8 cellular contexts compared by ENCODE assay signal in genomic region chr2:24048662-24049484, GRCh38. TPM values are rescaled to one million over a fixed set of nuclear protein-coding genes. Genes with fewer than 3 reads are reported as not detected.
A peak's percentile ranks its signal among the peaks of the same experiment; 100 is the strongest.
DNase-seq lines count a peak whose midpoint lies in the region; ATAC-seq and TF ChIP-seq lines count a peak whose summit lies in the region.

No MANE protein-coding gene starts in this region.

- peak overlapping the region; percentile 86 for H3K4me3 Mint-ChIP-seq in T-helper 1 cell treated with Interleukin-12 subunit alpha and Interleukin-12 subunit beta and Interleukin-4 antibody, amounts not matched to agents 30 μg/mL and 1 μg/mL, for 36 hours

- peaks cover 24% of the 10 kb centered on the region for H3K4me1 ChIP-seq in OCI-LY7 (ENCODE audit: insufficient read depth, low read length, poor library complexity, severe bottlenecking)
- peaks cover 12 to 25% of the 10 kb centered on the region in 2 donors for H3K4me1 ChIP-seq in thoracic aorta (ENCODE audit: control insufficient read depth in 1 of 2, low read depth in 2 of 2)

- no peak overlapping the region for H3K27ac Mint-ChIP-seq in T-helper 1 cell treated with Interleukin-12 subunit alpha and Interleukin-12 subunit beta and Interleukin-4 antibody, amounts not matched to agents 30 μg/mL and 1 μg/mL, for 36 hours

- peaks cover 2% of the 10 kb centered on the region for H3K36me3 Mint-ChIP-seq in T-helper 1 cell treated with Interleukin-12 subunit alpha and Interleukin-12 subunit beta and Interleukin-4 antibody, amounts not matched to agents 30 μg/mL and 1 μg/mL, for 36 hours (ENCODE audit: low read depth)

- intact Hi-C loops in OCI-LY7 (cut with micrococcal nuclease; ENCODE audit: unreplicated experiment) = loop anchor here (5.0 kb wide), 1 partner anchor 122 kb away; the partner anchor contains the start of gene ATAD2B

- H3K79me2 ChIP-seq in OCI-LY7 (ENCODE audit: insufficient read depth, low read depth, low read length) = peaks cover 20% of the 10 kb centered on the region

- peak overlapping the region; percentile 82 for H3K4me2 ChIP-seq in OCI-LY7 (ENCODE audit: low read length)

- ATAC-seq in thoracic aorta (ENCODE audit: insufficient number of reproducible peaks, low FRiP score, low read depth) = no peak

- H3K9me3 Mint-ChIP-seq in T-helper 1 cell treated with Interleukin-12 subunit alpha and Interleukin-12 subunit beta and Interleukin-4 antibody, amounts not matched to agents 30 μg/mL and 1 μg/mL, for 36 hours = no peaks in the 10 kb centered on the region

- H3K27me3 Mint-ChIP-seq in T-helper 1 cell treated with Interleukin-12 subunit alpha and Interleukin-12 subunit beta and Interleukin-4 antibody, amounts not matched to agents 30 μg/mL and 1 μg/mL, for 36 hours (ENCODE audit: low read depth) = peaks cover 4% of the 10 kb centered on the region

- CTCF ChIA-PET in OCI-LY7 (lab: Charles Lee; ENCODE audit: unreplicated experiment) = no interaction called here

- DNase-seq in T-helper 1 cell (no peak), OCI-LY7 (ENCODE audit: low spot score) (peak; percentile 54), fibroblast of villous mesenchyme (ENCODE audit: low read depth) (no peak), thoracic aorta (ENCODE audit: low spot score) (no peak), 8988T (no peak)
- DNase-seq in activated CD4-positive, CD25-positive, alpha-beta regulatory T cell treated with anti-CD3 and anti-CD28 coated beads, Interleukin-2, amount 50 U/mL, for 72 hours = no peak
- DNase-seq in activated CD8-positive, alpha-beta memory T cell treated with anti-CD3 and anti-CD28 coated beads for 24 hours = no peak

- H3K27ac ChIP-seq in OCI-LY7 (ENCODE audit: low read depth, low read length, poor library complexity, severe bottlenecking) = no peak overlapping the region
- H3K27ac ChIP-seq in thoracic aorta = peak overlapping the region; percentile 58 to 61

- H3K27me3 ChIP-seq in thoracic aorta (replicated peaks; ENCODE audit: insufficient read depth) = no peaks in the 10 kb centered on the region

- H3K36me3 ChIP-seq in OCI-LY7 (ENCODE audit: insufficient read depth, low read length) = no peaks in the 10 kb centered on the region
- no peaks in the 10 kb centered on the region for H3K36me3 ChIP-seq in thoracic aorta

- H3K4me1 Mint-ChIP-seq in T-helper 1 cell treated with Interleukin-12 subunit alpha and Interleukin-12 subunit beta and Interleukin-4 antibody, amounts not matched to agents 30 μg/mL and 1 μg/mL, for 36 hours (ENCODE audit: low read depth) = peaks cover 20% of the 10 kb centered on the region

- H3K4me3 ChIP-seq in OCI-LY7 (ENCODE audit: low read depth, low read length, poor library complexity, severe bottlenecking) (peak overlapping the region; percentile 77), fibroblast of villous mesenchyme (ENCODE audit: low read depth, low read length) (peak overlapping the region; percentile 73), thoracic aorta (peak overlapping the region; percentile 95)

- H3K9me2 ChIP-seq in OCI-LY7 (ENCODE audit: insufficient read depth, low read length) = no peaks in the 10 kb centered on the region

- POLR2A ChIA-PET in OCI-LY7 (lab: Charles Lee) = interaction anchor here (0.6 to 2.3 kb wide), 7 partner anchors 11 to 310 kb away, joined by 3 to 6 read pairs (median 3); partner anchors contain the start of genes ATAD2B and SF3B6

- BruUV-seq in OCI-LY7 (replicated peaks; lab: Mats Ljungman, UMichigan) = no TSS peak

- H2AFZ ChIP-seq in OCI-LY7 (ENCODE audit: low read length) = peak overlapping the region; percentile 92

- peaks cover 3% of the 10 kb centered on the region; the same call in 1 of the 2 replicates for H4K20me1 ChIP-seq in OCI-LY7 (ENCODE audit: insufficient read depth, low read length)

- no peak for TF ChIP-seq CTCF in OCI-LY7 (conservative IDR thresholded peaks at IDR 0.05; ENCODE audit: low read length)
- TF ChIP-seq CTCF in fibroblast of villous mesenchyme (IDR thresholded peaks at IDR 0.05; ENCODE audit: insufficient read depth, low read depth, low read length) = no peak
- TF ChIP-seq CTCF in thoracic aorta (IDR thresholded peaks at IDR 0.05) = no peak

- H3K9me3 ChIP-seq in OCI-LY7 (ENCODE audit: low read length) (no peaks in the 10 kb centered on the region), thoracic aorta (no peaks in the 10 kb centered on the region)

RNA-seq across cellular contexts. Expression of gene FKBP1B, which starts 0.7 kb away (rescaled TPM):
- 1.5 and 3.2 TPM in 2 replicates for total RNA-seq in OCI-LY7 (2014; rRNA removed; shearing (Covaris generic))
- 1.5 and 1.6 TPM in 2 replicates for total RNA-seq in OCI-LY7 (2022)
- total RNA-seq in fibroblast of villous mesenchyme = 6.0 and 9.3 TPM in 2 replicates
- total RNA-seq in thoracic aorta = 10 to 100 TPM in 1 of 2 donors, 1 to 10 TPM in 1; 7.3 to 12.5 TPM

RNA-seq across cellular contexts. Expression of gene WDCP, which starts 1.7 kb away (rescaled TPM):
- total RNA-seq in OCI-LY7 (2014; rRNA removed; shearing (Covaris generic)) = 10.9 and 13.9 TPM in 2 replicates
- total RNA-seq in OCI-LY7 (2022) (21.0 and 22.8 TPM in 2 replicates), fibroblast of villous mesenchyme (7.7 and 14.7 TPM in 2 replicates), thoracic aorta (10 to 100 TPM in 1 of 2 donors, 1 to 10 TPM in 1; 8.0 to 21.3 TPM)

RNA-seq across cellular contexts. Expression of gene SF3B6, which starts 27.3 kb away (rescaled TPM):
- total RNA-seq in OCI-LY7 (2014; rRNA removed; shearing (Covaris generic)) = 136 and 143 TPM in 2 replicates
- total RNA-seq in OCI-LY7 (2022) = 108 and 112 TPM in 2 replicates
- total RNA-seq in fibroblast of villous mesenchyme = 112 and 146 TPM in 2 replicates
- total RNA-seq in thoracic aorta = 10 to 100 TPM; 39.7 to 44.1 TPM

RNA-seq across cellular contexts. Expression of gene TP53I3, which starts 35.8 kb away (rescaled TPM):
- total RNA-seq in OCI-LY7 (2014; rRNA removed; shearing (Covaris generic)) = 0.36 and 0.38 TPM in 2 replicates
- total RNA-seq in OCI-LY7 (2022) (0.82 and 1.1 TPM in 2 replicates), fibroblast of villous mesenchyme (66.9 and 79.9 TPM in 2 replicates), thoracic aorta (10 to 100 TPM in 1 of 2 donors, 1 to 10 TPM in 1; 3.1 to 13.0 TPM)

RNA-seq across cellular contexts. Expression of gene MFSD2B, which starts 39.0 kb away (rescaled TPM):
- total RNA-seq in OCI-LY7 (2014; rRNA removed; shearing (Covaris generic)) = 0.09 TPM in 1 of 2 replicates, not detected in the other
- total RNA-seq in OCI-LY7 (2022) (0.39 and 1.0 TPM in 2 replicates), fibroblast of villous mesenchyme (under 0.01 and 0.32 TPM in 2 replicates), thoracic aorta (under 1 TPM in 1 of 2 donors, not detected in 1; 0.14 TPM)
